Comparison of ENCODE assay signal across 10 cellular contexts in the genomic region with DNA sequence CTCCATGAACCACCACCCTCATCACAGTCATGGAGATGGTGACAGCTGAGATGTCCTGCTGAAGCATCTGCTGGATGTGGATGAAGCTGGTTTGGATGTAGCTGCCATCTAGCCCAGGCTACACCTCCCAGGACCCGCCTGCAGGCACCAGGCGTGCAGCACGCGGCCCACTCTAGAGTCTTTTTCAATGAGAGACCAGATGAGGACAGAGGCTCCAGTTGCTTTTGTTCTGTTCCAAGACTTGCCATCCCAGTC.
DNase-seq lines count a peak whose midpoint lies in the region; ATAC-seq, FAIRE-seq and TF ChIP-seq lines count a peak whose summit lies in the region.
"Had no signal": no experiment of that assay in that cellular context is flagged by ENCODE, and none has a peak within 500 bp of the region (broad histone marks: within the 10 kb centered on the region; RNA-seq: fewer than 3 reads in every experiment).

No MANE protein-coding gene starts in this region.

- H3K4me1 Mint-ChIP-seq in activated T-cell treated with anti-CD3 and anti-CD28 coated beads, Interleukin-2, amount 50 U/mL, for 4 hours (ENCODE audit: low read depth): peaks cover 94% of the 10 kb centered on the region
- H3K4me1 Mint-ChIP-seq in activated T-helper 2 cell treated with anti-CD3 and anti-CD28 coated beads, Interferon-gamma antibody, Interleukin-2, Interleukin-4, amounts not matched to agents 10 μg/mL and 5 μg/mL and 100 μg/mL, durations not matched to agents 14 hours and 24 hours and 36 hours (ENCODE audit: low read depth): peaks cover 79% of the 10 kb centered on the region
- H3K4me1 Mint-ChIP-seq in CD14-positive monocyte: peaks cover 74% of the 10 kb centered on the region

- no peaks in the 10 kb centered on the region for H3K9me1 ChIP-seq in keratinocyte (ENCODE audit: control insufficient read depth, extremely low read depth, insufficient read depth, low read length)

- H3K4me3 ChIP-seq in keratinocyte (ENCODE audit: control insufficient read depth in 2 of 3, extremely low read depth in 1 of 3, insufficient read depth in 2 of 3, low read depth in 1 of 3, low read length in 3 of 3): peak overlapping the region in 2 of 3 experiments; percentile 11 to 22
- H3K4me3 ChIP-seq in subcutaneous abdominal adipose tissue (ENCODE audit: low read depth in 1 of 5, low read length in 5 of 5): peak overlapping the region in 1 of 5 donors; percentile 41
- no peak overlapping the region for H3K4me3 ChIP-seq in lower lobe of right lung

- H3K9me3 ChIP-seq in keratinocyte (ENCODE audit: control insufficient read depth, low read depth, low read length): peaks cover 8% of the 10 kb centered on the region
- H3K9me3 ChIP-seq in subcutaneous abdominal adipose tissue (ENCODE audit: control insufficient read depth in 5 of 5, low read length in 5 of 5): no peaks in the 10 kb centered on the region
- H3K9me3 ChIP-seq in lower lobe of right lung: no peaks in the 10 kb centered on the region

- FAIRE-seq in keratinocyte (lab: Jason Lieb, UNC): no peak

- H3K79me2 ChIP-seq in keratinocyte (ENCODE audit: control insufficient read depth, insufficient read depth, low read length): peaks cover 80% of the 10 kb centered on the region

- H3K27ac Mint-ChIP-seq in activated T-helper 2 cell treated with anti-CD3 and anti-CD28 coated beads, Interferon-gamma antibody, Interleukin-2, Interleukin-4, amounts not matched to agents 10 μg/mL and 5 μg/mL and 100 μg/mL, durations not matched to agents 14 hours and 24 hours and 36 hours: peak overlapping the region; percentile 48
- no peak overlapping the region for H3K27ac Mint-ChIP-seq in CD14-positive monocyte

- peak overlapping the region; percentile 74 for H3K27ac ChIP-seq in keratinocyte (ENCODE audit: control insufficient read depth, insufficient read depth, low read length)
- peak overlapping the region; percentile 23 for H3K27ac ChIP-seq in subcutaneous abdominal adipose tissue (ENCODE audit: low read depth, low read length)
- H3K27ac ChIP-seq in lower lobe of right lung: no peak overlapping the region

- ATAC-seq in activated T-cell treated with anti-CD3 and anti-CD28 coated beads, Interleukin-2, amount 50 U/mL, for 4 hours: no peak
- ATAC-seq in lower lobe of right lung: no peak
- ATAC-seq in HG03571 (IDR thresholded peaks at IDR 0.05; ENCODE audit: unreplicated experiment): no peak

- intact Hi-C loops in activated T-helper 2 cell treated with anti-CD3 and anti-CD28 coated beads, Interferon-gamma antibody, Interleukin-2, Interleukin-4, amounts not matched to agents 10 μg/mL and 5 μg/mL and 100 μg/mL, durations not matched to agents 14 hours and 24 hours and 36 hours (cut with micrococcal nuclease): loop anchor here (10.0 kb wide), 1 partner anchor 65 kb away; no protein-coding TSS in a partner anchor
- intact Hi-C loops in lower lobe of right lung (cut with DNase I) (no loop called here), CD14-positive monocyte (cut with micrococcal nuclease) (no loop called here)

- H3K4me3 Mint-ChIP-seq in activated T-cell treated with anti-CD3 and anti-CD28 coated beads, Interleukin-2, amount 50 U/mL, for 4 hours: peak overlapping the region; percentile 66
- no peak overlapping the region for H3K4me3 Mint-ChIP-seq in activated T-helper 2 cell treated with anti-CD3 and anti-CD28 coated beads, Interferon-gamma antibody, Interleukin-2, Interleukin-4, amounts not matched to agents 10 μg/mL and 5 μg/mL and 100 μg/mL, durations not matched to agents 14 hours and 24 hours and 36 hours (ENCODE audit: low read depth)
- no peak overlapping the region for H3K4me3 Mint-ChIP-seq in CD14-positive monocyte

- H3K27me3 ChIP-seq in keratinocyte (ENCODE audit: control insufficient read depth, extremely low read depth, insufficient read depth, low read length) (no peaks in the 10 kb centered on the region), subcutaneous abdominal adipose tissue (ENCODE audit: control insufficient read depth in 5 of 5, insufficient read depth in 4 of 5, low read length in 5 of 5) (no peaks in the 10 kb centered on the region), lower lobe of right lung (ENCODE audit: low read depth) (no peaks in the 10 kb centered on the region)

- peak overlapping the region; percentile 77 for H3K4me2 ChIP-seq in keratinocyte (ENCODE audit: control insufficient read depth, extremely low read depth, insufficient read depth, low read depth, low read length)

- H3K9me3 Mint-ChIP-seq in activated T-cell treated with anti-CD3 and anti-CD28 coated beads, Interleukin-2, amount 50 U/mL, for 4 hours: no peaks in the 10 kb centered on the region
- H3K9me3 Mint-ChIP-seq in activated T-helper 2 cell treated with anti-CD3 and anti-CD28 coated beads, Interferon-gamma antibody, Interleukin-2, Interleukin-4, amounts not matched to agents 10 μg/mL and 5 μg/mL and 100 μg/mL, durations not matched to agents 14 hours and 24 hours and 36 hours: no peaks in the 10 kb centered on the region
- H3K9me3 Mint-ChIP-seq in CD14-positive monocyte: no peaks in the 10 kb centered on the region

- no peak for DNase-seq in activated T-cell treated with anti-CD3 and anti-CD28 coated beads, Interleukin-2, amount 50 U/mL, for 4 hours
- DNase-seq in activated T-cell treated with anti-CD3 and anti-CD28 coated beads for 4 hours: no peak
- DNase-seq in activated T-helper 2 cell treated with anti-CD3 and anti-CD28 coated beads, Interferon-gamma antibody, Interleukin-2, Interleukin-4, amounts not matched to agents 10 μg/mL and 5 μg/mL and 100 μg/mL, durations not matched to agents 14 hours and 24 hours and 36 hours (ENCODE audit: low spot score): no peak
- DNase-seq in keratinocyte (ENCODE audit: low read depth, low spot score): no peak
- DNase-seq in lower lobe of right lung: no peak
- DNase-seq in CD14-positive monocyte (ENCODE audit: low spot score): no peak
- DNase-seq: KG1, NCI-H82 had no signal

- H3K9ac ChIP-seq in keratinocyte (ENCODE audit: control insufficient read depth, extremely low read depth, insufficient read depth, low read length): peak overlapping the region; percentile 70
- H3K9ac ChIP-seq in subcutaneous abdominal adipose tissue (ENCODE audit: low read length in 5 of 5): peak overlapping the region in 1 of 5 donors; percentile 6

- H3K4me1 ChIP-seq in keratinocyte (ENCODE audit: control insufficient read depth, extremely low read depth, insufficient read depth, low read length) (peaks cover 85% of the 10 kb centered on the region), subcutaneous abdominal adipose tissue (ENCODE audit: control insufficient read depth in 5 of 5, insufficient read depth in 5 of 5, low read length in 5 of 5) (peaks cover 25 to 95% (median 75%) of the 10 kb centered on the region in 5 donors), lower lobe of right lung (peaks cover 98% of the 10 kb centered on the region)

- no peaks in the 10 kb centered on the region for H3K27me3 Mint-ChIP-seq in activated T-cell treated with anti-CD3 and anti-CD28 coated beads, Interleukin-2, amount 50 U/mL, for 4 hours (ENCODE audit: low read depth)
- no peaks in the 10 kb centered on the region for H3K27me3 Mint-ChIP-seq in activated T-helper 2 cell treated with anti-CD3 and anti-CD28 coated beads, Interferon-gamma antibody, Interleukin-2, Interleukin-4, amounts not matched to agents 10 μg/mL and 5 μg/mL and 100 μg/mL, durations not matched to agents 14 hours and 24 hours and 36 hours (ENCODE audit: low read depth)
- peaks cover 0 to 3% (median 2%) of the 10 kb centered on the region in 3 donors for H3K27me3 Mint-ChIP-seq in CD14-positive monocyte (ENCODE audit: low read depth in 3 of 3)

- H3K36me3 Mint-ChIP-seq in activated T-cell treated with anti-CD3 and anti-CD28 coated beads, Interleukin-2, amount 50 U/mL, for 4 hours (ENCODE audit: insufficient read depth): peaks cover 16% of the 10 kb centered on the region
- peaks cover 29% of the 10 kb centered on the region for H3K36me3 Mint-ChIP-seq in activated T-helper 2 cell treated with anti-CD3 and anti-CD28 coated beads, Interferon-gamma antibody, Interleukin-2, Interleukin-4, amounts not matched to agents 10 μg/mL and 5 μg/mL and 100 μg/mL, durations not matched to agents 14 hours and 24 hours and 36 hours (ENCODE audit: low read depth)
- peaks cover 34 to 52% of the 10 kb centered on the region in 2 donors for H3K36me3 Mint-ChIP-seq in CD14-positive monocyte

- H2AFZ ChIP-seq in keratinocyte (ENCODE audit: control insufficient read depth, low read length): no peak overlapping the region

- peaks cover 3 to 20% of the 10 kb centered on the region in 2 experiments for H3K36me3 ChIP-seq in keratinocyte (ENCODE audit: control insufficient read depth in 2 of 2, extremely low read depth in 1 of 2, insufficient read depth in 2 of 2, low read length in 2 of 2)
- peaks cover 0 to 12% (median 3%) of the 10 kb centered on the region in 5 donors for H3K36me3 ChIP-seq in subcutaneous abdominal adipose tissue (ENCODE audit: control insufficient read depth in 5 of 5, insufficient read depth in 5 of 5, low read length in 5 of 5)
- H3K36me3 ChIP-seq in lower lobe of right lung: peaks cover 13% of the 10 kb centered on the region

- TF ChIP-seq CTCF in keratinocyte (optimal IDR thresholded peaks at IDR 0.05 in 1 of 3, IDR thresholded peaks at IDR 0.05 in 1 of 3, conservative IDR thresholded peaks at IDR 0.05 in 1 of 3; ENCODE audit: extremely low read depth in 1 of 3, insufficient read depth in 2 of 3, low read length in 3 of 3) (no peak), lower lobe of right lung (IDR thresholded peaks at IDR 0.05) (no peak), CD14-positive monocyte (IDR thresholded peaks at IDR 0.05) (no peak)

- H4K20me1 ChIP-seq in keratinocyte (ENCODE audit: control insufficient read depth, extremely low read depth, insufficient read depth, low read length): peaks cover 7% of the 10 kb centered on the region

- dilution Hi-C loops in keratinocyte (cut with MboI; ENCODE audit: extremely low pct_ligation_motif_present, low sequenced_read_pairs): no loop called here
